Comparison of ENCODE assay signal across 10 cellular contexts in the genomic region with DNA sequence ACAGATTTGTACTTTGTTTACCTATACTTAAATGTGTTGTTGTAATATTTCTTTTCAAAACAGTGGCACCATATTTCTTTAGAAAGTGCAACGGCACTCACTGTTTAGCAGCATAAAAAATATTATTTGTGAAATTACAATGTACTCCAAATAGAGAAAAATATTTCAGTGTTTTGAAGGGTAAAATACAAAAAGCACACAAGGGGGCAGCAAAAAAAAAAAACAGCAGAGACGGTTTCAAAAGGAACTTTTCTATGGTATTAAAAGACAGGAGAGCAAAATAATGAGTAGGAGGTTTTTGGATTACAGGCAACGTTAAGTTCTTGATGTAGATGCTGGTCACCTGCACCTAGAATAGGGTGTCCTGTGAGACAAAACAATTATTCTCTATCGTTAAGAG. TPM values are rescaled to one million over a fixed set of nuclear protein-coding genes. Genes with fewer than 3 reads are reported as not detected.
A peak's percentile ranks its signal among the peaks of the same experiment; 100 is the strongest.
DNase-seq lines count a peak whose midpoint lies in the region; ATAC-seq and TF ChIP-seq lines count a peak whose summit lies in the region.
"Had no signal": no experiment of that assay in that cellular context is flagged by ENCODE, and none has a peak within 500 bp of the region (broad histone marks: within the 10 kb centered on the region; RNA-seq: fewer than 3 reads in every experiment).

No MANE protein-coding gene starts in this region.

- peak overlapping the region; percentile 81 for H3K4me3 Mint-ChIP-seq in activated T-cell treated with anti-CD3 and anti-CD28 coated beads, Interleukin-2, amount 50 U/mL, for 4 hours

- H3K36me3 ChIP-seq in OCI-LY3 (replicated peaks; ENCODE audit: low read depth, low read length): no peaks in the 10 kb centered on the region

- H3K4me3 ChIP-seq in OCI-LY3 (ENCODE audit: low read length) (no peak overlapping the region), epithelial cell of proximal tubule (ENCODE audit: low read depth, low read length) (no peak overlapping the region), skeletal muscle cell (ENCODE audit: low read depth, low read length) (peak overlapping the region; percentile 59)

- no peaks in the 10 kb centered on the region for H4K20me1 ChIP-seq in OCI-LY3 (ENCODE audit: insufficient read depth, low read length)

- peaks cover 9% of the 10 kb centered on the region for H3K4me1 Mint-ChIP-seq in activated T-cell treated with anti-CD3 and anti-CD28 coated beads, Interleukin-2, amount 50 U/mL, for 4 hours (ENCODE audit: low read depth)

- no peak overlapping the region for H2AFZ ChIP-seq in OCI-LY3 (ENCODE audit: low read depth, low read length)

- peaks cover 3% of the 10 kb centered on the region for H3K9me3 Mint-ChIP-seq in activated T-cell treated with anti-CD3 and anti-CD28 coated beads, Interleukin-2, amount 50 U/mL, for 4 hours
- H3K9me3 Mint-ChIP-seq: activated naive CD4-positive, alpha-beta T cell treated with anti-CD3 and anti-CD28 coated beads, Interleukin-2, amount 50 U/mL, for 72 hours had no signal

- H3K27me3 ChIP-seq in OCI-LY3 (ENCODE audit: low read depth, low read length): no peaks in the 10 kb centered on the region

- ATAC-seq in activated T-cell treated with anti-CD3 and anti-CD28 coated beads, Interleukin-2, amount 50 U/mL, for 4 hours: no peak
- ATAC-seq: activated naive CD4-positive, alpha-beta T cell treated with anti-CD3 and anti-CD28 coated beads, Interleukin-2, amount 50 U/mL, for 72 hours had no signal

- peaks cover 20% of the 10 kb centered on the region for H3K27me3 Mint-ChIP-seq in activated T-cell treated with anti-CD3 and anti-CD28 coated beads, Interleukin-2, amount 50 U/mL, for 4 hours (ENCODE audit: low read depth)

- H3K79me2 ChIP-seq in OCI-LY3 (ENCODE audit: low read length): no peaks in the 10 kb centered on the region

- H3K9ac ChIP-seq in OCI-LY3 (ENCODE audit: low read length): no peak overlapping the region

- DNase-seq in activated T-cell treated with anti-CD3 and anti-CD28 coated beads, Interleukin-2, amount 50 U/mL, for 4 hours: no peak
- no peak for DNase-seq in activated T-cell treated with anti-CD3 and anti-CD28 coated beads, Interleukin-2, amount 50 U/mL, for 48 hours
- DNase-seq in epithelial cell of proximal tubule (ENCODE audit: low read depth) (no peak), skeletal muscle cell (ENCODE audit: low read depth) (no peak), nucleus accumbens (lab: John Stamatoyannopoulos, UW) (no peak), COLO668 (lab: John Stamatoyannopoulos, UW; ENCODE audit: unreplicated experiment) (no peak), iPS-NIHi11 (ENCODE audit: low spot score) (no peak)
- DNase-seq: foreskin melanocyte had no signal

- peak; percentile 23 for TF ChIP-seq CTCF in OCI-LY3 (IDR thresholded peaks at IDR 0.05; ENCODE audit: low read depth, low read length)
- TF ChIP-seq CTCF in epithelial cell of proximal tubule (conservative IDR thresholded peaks at IDR 0.05; ENCODE audit: low read depth, low read length): peak; percentile 17

- no peak overlapping the region for H3K4me2 ChIP-seq in OCI-LY3 (ENCODE audit: low read length)

- no peak overlapping the region for H3K27ac ChIP-seq in OCI-LY3 (ENCODE audit: low read length)

- H3K4me1 ChIP-seq in OCI-LY3 (ENCODE audit: low read length): no peaks in the 10 kb centered on the region

- H3K9me3 ChIP-seq in OCI-LY3 (ENCODE audit: insufficient read depth, low read length): no peaks in the 10 kb centered on the region

- H3K36me3 Mint-ChIP-seq in activated T-cell treated with anti-CD3 and anti-CD28 coated beads, Interleukin-2, amount 50 U/mL, for 4 hours (ENCODE audit: insufficient read depth): no peaks in the 10 kb centered on the region

RNA-seq across cellular contexts. Expression of gene NUDT11, which starts 2.0 kb away (rescaled TPM):
- 1 to 10 TPM; 2.8 to 3.9 (median 2.9) TPM for total RNA-seq in activated T-cell treated with anti-CD3 and anti-CD28 coated beads, Interleukin-2, amount 50 U/mL, for 4 hours
- 5.5 and 11.9 TPM in 2 replicates for total RNA-seq in epithelial cell of proximal tubule
